17 cellular contexts compared by ENCODE assay signal in the genomic region with DNA sequence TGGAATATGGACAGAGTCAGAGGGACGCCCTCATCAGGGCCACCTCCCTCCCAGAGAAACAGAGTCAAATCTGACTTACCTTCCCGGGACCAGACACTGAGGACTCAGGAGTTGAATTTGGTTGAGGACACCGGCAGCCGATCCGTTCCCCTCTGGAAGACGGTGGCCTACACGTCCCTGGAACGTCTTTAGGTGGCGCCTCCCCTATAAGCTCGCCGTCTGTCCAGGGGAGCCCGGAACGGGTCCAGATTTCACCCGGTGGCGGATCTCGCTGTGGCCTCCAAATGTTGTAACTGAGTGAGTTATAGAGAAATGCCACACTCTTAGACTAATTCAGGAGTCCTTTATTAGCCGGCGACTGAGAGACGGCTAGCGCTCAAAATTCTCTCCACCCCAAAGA. TPM values are rescaled to one million over a fixed set of nuclear protein-coding genes. Genes with fewer than 3 reads are reported as not detected.
DNase-seq lines count a peak whose midpoint lies in the region; ATAC-seq and TF ChIP-seq lines count a peak whose summit lies in the region.
"Had no signal": no experiment of that assay in that cellular context is flagged by ENCODE, and none has a peak within 500 bp of the region (broad histone marks: within the 10 kb centered on the region; RNA-seq: fewer than 3 reads in every experiment).

No MANE protein-coding gene starts in this region.

- H3K36me3 ChIP-seq in lower lobe of right lung (no peaks in the 10 kb centered on the region), mesenchymal stem cell (ENCODE audit: control insufficient read depth in 1 of 2, insufficient read depth in 2 of 2, low read depth in 1 of 2, low read length in 2 of 2) (no peaks in the 10 kb centered on the region), thyroid gland (no peaks in the 10 kb centered on the region)
- peaks cover 0 to 7% (median 2%) of the 10 kb centered on the region in 3 experiments for H3K36me3 ChIP-seq in naive thymus-derived CD4-positive, alpha-beta T cell (ENCODE audit: control insufficient read depth in 2 of 3, insufficient read depth in 3 of 3, low read length in 3 of 3)
- H3K36me3 ChIP-seq: stomach, vagina had no signal

- intact Hi-C loops in lower lobe of right lung (cut with DNase I) (no loop called here), thyroid gland (cut with DNase I) (no loop called here)
- intact Hi-C loops in naive thymus-derived CD4-positive, alpha-beta T cell (cut with micrococcal nuclease): loop anchor here in 1 of 2 donors (1.0 to 5.0 kb wide), 4 partner anchors 9 to 76 kb away; a partner anchor contains a TSS

- no peaks in the 10 kb centered on the region for H3K79me1 ChIP-seq in mesenchymal stem cell (replicated peaks; ENCODE audit: low read length, poor library complexity, severe bottlenecking)

- H3K27ac ChIP-seq in lower lobe of right lung (no peak overlapping the region), mesenchymal stem cell (ENCODE audit: low read length, poor library complexity, severe bottlenecking) (no peak overlapping the region), thyroid gland (no peak overlapping the region)
- H3K27ac ChIP-seq in naive thymus-derived CD4-positive, alpha-beta T cell (ENCODE audit: low read depth, low read length): no peak overlapping the region
- H3K27ac ChIP-seq: heart left ventricle, HL-60, stomach, vagina had no signal

- H3K14ac ChIP-seq in mesenchymal stem cell (ENCODE audit: low read length in 2 of 2): no peak overlapping the region

- H3K18ac ChIP-seq in mesenchymal stem cell (ENCODE audit: low read depth in 1 of 2, low read length in 2 of 2): no peak overlapping the region

- no peaks in the 10 kb centered on the region for H3K9me3 Mint-ChIP-seq in stimulated activated naive CD8-positive, alpha-beta T cell treated with anti-CD3 and anti-CD28 coated beads, Interleukin-15, Interleukin-2, amounts not matched to agents 100 ng/mL and 50 ng/mL, for 24 hours
- no peaks in the 10 kb centered on the region for H3K9me3 Mint-ChIP-seq in activated CD8-positive, alpha-beta T cell treated with anti-CD3 and anti-CD28 coated beads, Interleukin-2, amount 10 ng/mL, durations not matched to agents 7 days and 5 days (ENCODE audit: insufficient read depth)
- H3K9me3 Mint-ChIP-seq in naive thymus-derived CD4-positive, alpha-beta T cell: peaks cover 0 to 3% (median 0%) of the 10 kb centered on the region in 11 donors

- H3K4ac ChIP-seq in mesenchymal stem cell (ENCODE audit: low read depth in 1 of 2, low read length in 2 of 2): no peak overlapping the region

- no peak for DNase-seq in stimulated activated naive CD8-positive, alpha-beta T cell treated with anti-CD3 and anti-CD28 coated beads, Interleukin-15, Interleukin-2, amounts not matched to agents 100 U/mL and 50 U/mL, for 24 hours
- no peak for DNase-seq in activated CD8-positive, alpha-beta T cell treated with anti-CD3 and anti-CD28 coated beads, Interleukin-2, amount 10 ng/mL, durations not matched to agents 7 days and 5 days
- no peak for DNase-seq in lower lobe of right lung
- no peak for DNase-seq in mesenchymal stem cell
- no peak for DNase-seq in thyroid gland
- DNase-seq in naive thymus-derived CD4-positive, alpha-beta T cell: no peak
- DNase-seq: DMS153, heart left ventricle, Karpas-422, NCI-H1436, Right ventricle myocardium superior, stomach had no signal

- H2AFZ ChIP-seq in mesenchymal stem cell (ENCODE audit: low read depth, low read length): no peak overlapping the region

- H3K4me2 ChIP-seq in mesenchymal stem cell (ENCODE audit: low read length, poor library complexity, severe bottlenecking): no peak overlapping the region

- H3K4me3 ChIP-seq in lower lobe of right lung (no peak overlapping the region), mesenchymal stem cell (ENCODE audit: insufficient read depth in 1 of 2, low read depth in 1 of 2, low read length in 2 of 2) (peak overlapping the region in 1 of 2 experiments; percentile 18), thyroid gland (replicated peaks in 1 of 3) (no peak overlapping the region)
- no peak overlapping the region for H3K4me3 ChIP-seq in naive thymus-derived CD4-positive, alpha-beta T cell (ENCODE audit: low read length)
- H3K4me3 ChIP-seq: heart left ventricle, stomach, vagina had no signal

- no peak overlapping the region for H4K8ac ChIP-seq in mesenchymal stem cell (ENCODE audit: low read length)

- no peak overlapping the region for H2BK5ac ChIP-seq in mesenchymal stem cell (ENCODE audit: low read depth, low read length, poor library complexity, severe bottlenecking)

- H3K9ac ChIP-seq in mesenchymal stem cell (ENCODE audit: low read length): no peak overlapping the region

- H3K36me3 Mint-ChIP-seq in stimulated activated naive CD8-positive, alpha-beta T cell treated with anti-CD3 and anti-CD28 coated beads, Interleukin-15, Interleukin-2, amounts not matched to agents 100 ng/mL and 50 ng/mL, for 24 hours (ENCODE audit: low read depth): peaks cover 25% of the 10 kb centered on the region
- peaks cover 30% of the 10 kb centered on the region for H3K36me3 Mint-ChIP-seq in activated CD8-positive, alpha-beta T cell treated with anti-CD3 and anti-CD28 coated beads, Interleukin-2, amount 10 ng/mL, durations not matched to agents 7 days and 5 days (ENCODE audit: low read depth)
- peaks cover 0 to 27% (median 0%) of the 10 kb centered on the region in 5 donors for H3K36me3 Mint-ChIP-seq in naive thymus-derived CD4-positive, alpha-beta T cell

- peak overlapping the region; percentile 77 for H3K4me3 Mint-ChIP-seq in stimulated activated naive CD8-positive, alpha-beta T cell treated with anti-CD3 and anti-CD28 coated beads, Interleukin-15, Interleukin-2, amounts not matched to agents 100 ng/mL and 50 ng/mL, for 24 hours
- no peak overlapping the region for H3K4me3 Mint-ChIP-seq in activated CD8-positive, alpha-beta T cell treated with anti-CD3 and anti-CD28 coated beads, Interleukin-2, amount 10 ng/mL, durations not matched to agents 7 days and 5 days
- H3K4me3 Mint-ChIP-seq in naive thymus-derived CD4-positive, alpha-beta T cell: peak overlapping the region in 5 of 10 donors; percentile 6 to 58 (median 18)

- H2BK120ac ChIP-seq in mesenchymal stem cell (ENCODE audit: low read depth, low read length): no peak overlapping the region

- no peak overlapping the region for H2BK15ac ChIP-seq in mesenchymal stem cell (ENCODE audit: low read depth, poor library complexity, severe bottlenecking)

- POLR2A ChIA-PET in activated CD8-positive, alpha-beta T cell treated with anti-CD3 and anti-CD28 coated beads, Interleukin-2, amount 10 ng/mL, durations not matched to agents 7 days and 5 days (lab: Charles Lee): interaction anchor here (0.5 to 1.7 kb wide), 3 partner anchors 9 to 76 kb away, joined by 3 to 5 read pairs (median 4); a partner anchor contains a TSS
- POLR2A ChIA-PET in naive thymus-derived CD4-positive, alpha-beta T cell (lab: Charles Lee): no interaction called here

- H3K9me3 ChIP-seq in lower lobe of right lung (no peaks in the 10 kb centered on the region), mesenchymal stem cell (ENCODE audit: control insufficient read depth, low read length) (no peaks in the 10 kb centered on the region), thyroid gland (no peaks in the 10 kb centered on the region)
- H3K9me3 ChIP-seq in naive thymus-derived CD4-positive, alpha-beta T cell (ENCODE audit: control insufficient read depth in 2 of 3, low read length in 3 of 3): no peaks in the 10 kb centered on the region
- H3K9me3 ChIP-seq: stomach had no signal

- TF ChIP-seq POLR2A in thyroid gland (IDR thresholded peaks at IDR 0.05): no peak

- H3K27me3 ChIP-seq in lower lobe of right lung (ENCODE audit: low read depth) (peaks cover 26% of the 10 kb centered on the region), mesenchymal stem cell (ENCODE audit: control insufficient read depth in 1 of 2, insufficient read depth in 1 of 2, low read length in 2 of 2) (peaks cover 11 to 51% of the 10 kb centered on the region in 2 experiments), thyroid gland (no peaks in the 10 kb centered on the region)
- H3K27me3 ChIP-seq in naive thymus-derived CD4-positive, alpha-beta T cell (ENCODE audit: control insufficient read depth in 2 of 2, insufficient read depth in 2 of 2, low read length in 2 of 2): no peaks in the 10 kb centered on the region
- H3K27me3 ChIP-seq: vagina had no signal

- no peak overlapping the region for H2AK5ac ChIP-seq in mesenchymal stem cell (ENCODE audit: low read length, severe bottlenecking)

- no peak overlapping the region for H3K27ac Mint-ChIP-seq in stimulated activated naive CD8-positive, alpha-beta T cell treated with anti-CD3 and anti-CD28 coated beads, Interleukin-15, Interleukin-2, amounts not matched to agents 100 ng/mL and 50 ng/mL, for 24 hours
- peak overlapping the region; percentile 26 for H3K27ac Mint-ChIP-seq in activated CD8-positive, alpha-beta T cell treated with anti-CD3 and anti-CD28 coated beads, Interleukin-2, amount 10 ng/mL, durations not matched to agents 7 days and 5 days
- H3K27ac Mint-ChIP-seq in naive thymus-derived CD4-positive, alpha-beta T cell: peak overlapping the region in 4 of 9 donors; percentile 48 to 71 (median 66)

- no peaks in the 10 kb centered on the region for H3K4me1 ChIP-seq in lower lobe of right lung
- H3K4me1 ChIP-seq in mesenchymal stem cell (ENCODE audit: control insufficient read depth, insufficient read depth, low read depth, low read length): no peaks in the 10 kb centered on the region
- H3K4me1 ChIP-seq in thyroid gland: no peaks in the 10 kb centered on the region
- peaks cover 0 to 37% of the 10 kb centered on the region in 2 donors for H3K4me1 ChIP-seq in naive thymus-derived CD4-positive, alpha-beta T cell (ENCODE audit: control insufficient read depth in 2 of 2, insufficient read depth in 2 of 2, low read length in 2 of 2)
- H3K4me1 ChIP-seq: vagina had no signal

- no peak for ATAC-seq in stimulated activated naive CD8-positive, alpha-beta T cell treated with anti-CD3 and anti-CD28 coated beads, Interleukin-15, Interleukin-2, amounts not matched to agents 100 U/mL and 50 U/mL, for 24 hours
- ATAC-seq in activated CD8-positive, alpha-beta T cell treated with anti-CD3 and anti-CD28 coated beads, Interleukin-2, amount 10 ng/mL, durations not matched to agents 7 days and 5 days: no peak
- peak; percentile 13 to 25 for ATAC-seq in lower lobe of right lung
- ATAC-seq in HG02571 (IDR thresholded peaks at IDR 0.05; ENCODE audit: unreplicated experiment): no peak
- ATAC-seq in naive thymus-derived CD4-positive, alpha-beta T cell: no peak
- ATAC-seq: esophagus mucosa had no signal

- no peaks in the 10 kb centered on the region for H3K27me3 Mint-ChIP-seq in stimulated activated naive CD8-positive, alpha-beta T cell treated with anti-CD3 and anti-CD28 coated beads, Interleukin-15, Interleukin-2, amounts not matched to agents 100 ng/mL and 50 ng/mL, for 24 hours
- no peaks in the 10 kb centered on the region for H3K27me3 Mint-ChIP-seq in activated CD8-positive, alpha-beta T cell treated with anti-CD3 and anti-CD28 coated beads, Interleukin-2, amount 10 ng/mL, durations not matched to agents 7 days and 5 days (ENCODE audit: low read depth)
- peaks cover 0 to 6% (median 0%) of the 10 kb centered on the region in 5 donors for H3K27me3 Mint-ChIP-seq in naive thymus-derived CD4-positive, alpha-beta T cell

- TF ChIP-seq CTCF in lower lobe of right lung (IDR thresholded peaks at IDR 0.05) (no peak), thyroid gland (IDR thresholded peaks at IDR 0.05) (no peak)

- 79% methylated on average over 19 of the region's 20 CpGs for WGBS in mesenchymal stem cell
- WGBS in thyroid gland, 2 donors: 20 to 28% methylated on average over 13 to 20 of the region's 20 CpGs

- CTCF ChIA-PET in activated CD8-positive, alpha-beta T cell treated with anti-CD3 and anti-CD28 coated beads, Interleukin-2, amount 10 ng/mL, durations not matched to agents 7 days and 5 days (lab: Charles Lee): interaction anchor here (0.7 to 2.0 kb wide), 6 partner anchors 8 to 144 kb away, joined by 3 to 9 read pairs (median 6); a partner anchor contains a TSS
- CTCF ChIA-PET in naive thymus-derived CD4-positive, alpha-beta T cell (lab: Charles Lee): no interaction called here

- no peak overlapping the region for H4K91ac ChIP-seq in mesenchymal stem cell (ENCODE audit: low read length)

- H2BK12ac ChIP-seq in mesenchymal stem cell (ENCODE audit: low read length in 2 of 2): no peak overlapping the region

- H3K4me1 Mint-ChIP-seq in stimulated activated naive CD8-positive, alpha-beta T cell treated with anti-CD3 and anti-CD28 coated beads, Interleukin-15, Interleukin-2, amounts not matched to agents 100 ng/mL and 50 ng/mL, for 24 hours (ENCODE audit: low read depth): peaks cover 30% of the 10 kb centered on the region
- H3K4me1 Mint-ChIP-seq in activated CD8-positive, alpha-beta T cell treated with anti-CD3 and anti-CD28 coated beads, Interleukin-2, amount 10 ng/mL, durations not matched to agents 7 days and 5 days (ENCODE audit: low read depth): peaks cover 31% of the 10 kb centered on the region
- peaks cover 0 to 34% (median 17%) of the 10 kb centered on the region in 7 donors for H3K4me1 Mint-ChIP-seq in naive thymus-derived CD4-positive, alpha-beta T cell

- H3K23ac ChIP-seq in mesenchymal stem cell (ENCODE audit: low read length in 2 of 2): no peak overlapping the region

RNA-seq across cellular contexts. Expression of a gene that starts 9.0 kb away (rescaled TPM):
- 10 to 100 TPM; 47.1 to 47.6 TPM for total RNA-seq in activated CD8-positive, alpha-beta T cell treated with anti-CD3 and anti-CD28 coated beads, Interleukin-2, amount 10 ng/mL, durations not matched to agents 7 days and 5 days
- total RNA-seq in lower lobe of right lung: 3.3 TPM
- polyA plus RNA-seq in mesenchymal stem cell (2013, experiment 1 of 2): not detected
- not detected for polyA plus RNA-seq in mesenchymal stem cell (2013, experiment 2 of 2)
- 1 to 10 TPM in 1 of 4 donors, under 1 TPM in 2, not detected in 1; 0.54 to 1.1 (median 0.63) TPM for total RNA-seq in thyroid gland
- total RNA-seq in naive thymus-derived CD4-positive, alpha-beta T cell: 10 to 100 TPM in 1 of 5 experiments, 1 to 10 TPM in 4; 1.0 to 20.5 (median 1.8) TPM
- 1 to 10 TPM; 1.3 to 1.9 TPM for polyA plus RNA-seq in naive thymus-derived CD4-positive, alpha-beta T cell

RNA-seq across cellular contexts. Expression of a gene that starts 59.5 kb away (rescaled TPM):
- total RNA-seq in activated CD8-positive, alpha-beta T cell treated with anti-CD3 and anti-CD28 coated beads, Interleukin-2, amount 10 ng/mL, durations not matched to agents 7 days and 5 days: 1 to 10 TPM in 1 of 2 experiments, under 1 TPM in 1; 0.52 to 1.2 TPM
- total RNA-seq in lower lobe of right lung: 1,321 TPM
- polyA plus RNA-seq in mesenchymal stem cell (2013, experiment 1 of 2): 2.3 TPM
- 2.7 TPM for polyA plus RNA-seq in mesenchymal stem cell (2013, experiment 2 of 2)
- 100 to 1,000 TPM; 126 to 631 (median 350) TPM for total RNA-seq in thyroid gland
- 1 to 10 TPM in 3 of 5 experiments, under 1 TPM in 2; 0.57 to 3.7 (median 1.8) TPM for total RNA-seq in naive thymus-derived CD4-positive, alpha-beta T cell
- not detected for polyA plus RNA-seq in naive thymus-derived CD4-positive, alpha-beta T cell

Comparison
In these comparisons a context has a peak if more than half of its experiments do, and no peak if none do; other contexts are left out.
1. ATAC-seq: peak in lower lobe of right lung (2 of 2); none in stimulated activated naive CD8-positive, alpha-beta T cell treated with anti-CD3 and anti-CD28 coated beads, Interleukin-15, Interleukin-2, amounts not matched to agents 100 U/mL and 50 U/mL, for 24 hours (single experiment), activated CD8-positive, alpha-beta T cell treated with anti-CD3 and anti-CD28 coated beads, Interleukin-2, amount 10 ng/mL, durations not matched to agents 7 days and 5 days (single experiment), HG02571 (single experiment) and naive thymus-derived CD4-positive, alpha-beta T cell (single experiment).
2. RNA of a gene that starts 59.5 kb away (total RNA-seq): 1,321 TPM in lower lobe of right lung (single experiment) and 126 to 631 TPM in thyroid gland; 0.57 to 3.7 TPM in naive thymus-derived CD4-positive, alpha-beta T cell and 0.52 to 1.2 TPM in activated CD8-positive, alpha-beta T cell treated with anti-CD3 and anti-CD28 coated beads, Interleukin-2, amount 10 ng/mL, durations not matched to agents 7 days and 5 days; every median in the first group is over 10 times any median in the second.